ENCODE assay signal across 1 cellular context in genomic region chr10:97585439-97585811, GRCh38.
TF ChIP-seq lines count a peak whose summit lies in the region.

No MANE protein-coding gene starts in this region.

TF ChIP-seq in SK-N-SH, 30 proteins besides CTCF, POLR2A, EP300 and RAD21 (continued from another document):
- TF ChIP-seq, protein P1, sequence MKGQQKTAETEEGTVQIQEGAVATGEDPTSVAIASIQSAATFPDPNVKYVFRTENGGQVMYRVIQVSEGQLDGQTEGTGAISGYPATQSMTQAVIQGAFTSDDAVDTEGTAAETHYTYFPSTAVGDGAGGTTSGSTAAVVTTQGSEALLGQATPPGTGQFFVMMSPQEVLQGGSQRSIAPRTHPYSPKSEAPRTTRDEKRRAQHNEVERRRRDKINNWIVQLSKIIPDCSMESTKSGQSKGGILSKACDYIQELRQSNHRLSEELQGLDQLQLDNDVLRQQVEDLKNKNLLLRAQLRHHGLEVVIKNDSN (IDR thresholded peaks at IDR 0.05; ENCODE audit: borderline replicate concordance, low read depth), result no peak
- TF ChIP-seq USF2 (IDR thresholded peaks at IDR 0.05; ENCODE audit: borderline replicate concordance, low read depth, low read length) (no peak), SMC3 (IDR thresholded peaks at IDR 0.05; ENCODE audit: low read depth, low read length) (no peak), CHD2 (IDR thresholded peaks at IDR 0.05; ENCODE audit: low read length, partially characterized antibody) (no peak), GATA2 (CRISPR knock-in tag; IDR thresholded peaks at IDR 0.05) (no peak), FOSL2 (IDR thresholded peaks at IDR 0.05; ENCODE audit: borderline replicate concordance, low read depth) (no peak), ZBTB33 (IDR thresholded peaks at IDR 0.05; ENCODE audit: borderline replicate concordance, low read depth) (no peak), NRF1 (IDR thresholded peaks at IDR 0.05; ENCODE audit: low read depth, low read length) (no peak), NFIC (IDR thresholded peaks at IDR 0.05; ENCODE audit: borderline replicate concordance) (no peak), MEF2A (IDR thresholded peaks at IDR 0.05; ENCODE audit: borderline replicate concordance, low read depth) (no peak), FOXM1 (IDR thresholded peaks at IDR 0.05; ENCODE audit: low read depth) (no peak), YY1 (IDR thresholded peaks at IDR 0.05; ENCODE audit: low read depth) (no peak), GABPA (IDR thresholded peaks at IDR 0.05; ENCODE audit: low read depth) (no peak), SIN3A (IDR thresholded peaks at IDR 0.05; ENCODE audit: borderline replicate concordance, low read depth, low read length) (no peak), RFX5 (IDR thresholded peaks at IDR 0.05; ENCODE audit: low read length) (no peak)
